8 cellular contexts compared by ENCODE assay signal in genomic region chr1:234998174-234998741, GRCh38.
DNase-seq lines count a peak whose midpoint lies in the region; ATAC-seq and TF ChIP-seq lines count a peak whose summit lies in the region.

No MANE protein-coding gene starts in this region.

- intact Hi-C loops in right cardiac atrium (cut with DNase I): loop anchor here in 2 of 4 donors (5.0 to 10.0 kb wide), 3 partner anchors 49 to 463 kb away; partner anchors contain the start of gene IRF2BP2 (in 1 of the 2)

- no peak overlapping the region for H3K4me3 Mint-ChIP-seq in immature natural killer cell

- no peaks in the 10 kb centered on the region for H3K4me1 Mint-ChIP-seq in immature natural killer cell

- H3K27ac Mint-ChIP-seq in immature natural killer cell: no peak overlapping the region

- no peak for TF ChIP-seq CTCF in retinal pigment epithelial cell (conservative IDR thresholded peaks at IDR 0.05; ENCODE audit: low read depth, low read length)

- H3K4me3 ChIP-seq in right cardiac atrium (ENCODE audit: low read length) (no peak overlapping the region), retinal pigment epithelial cell (ENCODE audit: low read length) (no peak overlapping the region)

- peak; percentile 39 to 69 for ATAC-seq in right cardiac atrium
- ATAC-seq in GM19023 (IDR thresholded peaks at IDR 0.05; ENCODE audit: unreplicated experiment): no peak

- no peaks in the 10 kb centered on the region for H3K27me3 ChIP-seq in right cardiac atrium (ENCODE audit: control insufficient read depth, insufficient read depth)

- H3K36me3 Mint-ChIP-seq in immature natural killer cell: no peaks in the 10 kb centered on the region

- WGBS in right cardiac atrium: 58% methylated on average over 13 of the region's 13 CpGs

- H3K27me3 Mint-ChIP-seq in immature natural killer cell (ENCODE audit: low read depth in 3 of 3): peaks cover 0 to 5% (median 2%) of the 10 kb centered on the region in 3 donors

- H3K4me1 ChIP-seq in right cardiac atrium (ENCODE audit: control insufficient read depth, insufficient read depth, low read length): peaks cover 9% of the 10 kb centered on the region

- H3K27ac ChIP-seq in angular gyrus (ENCODE audit: low read depth, low read length): peak overlapping the region; percentile 91
- peak overlapping the region; percentile 99 for H3K27ac ChIP-seq in right cardiac atrium (ENCODE audit: low read length)

- no peaks in the 10 kb centered on the region for H3K9me3 Mint-ChIP-seq in immature natural killer cell

- DNase-seq in Daoy (ENCODE audit: low read depth) (peak; percentile 81), right cardiac atrium (peak; percentile 76 to 83 (median 79)), retinal pigment epithelial cell (ENCODE audit: low read depth) (peak; percentile 31), immature natural killer cell (no peak), NCI-H1092 (lab: John Stamatoyannopoulos, UW) (no peak)
- DNase-seq in stimulated activated CD4-positive, alpha-beta T cell treated with anti-CD3 and anti-CD28 coated beads, Interleukin-4, amount 100 ng/mL, for 24 hours: no peak

- no peaks in the 10 kb centered on the region for H3K9me3 ChIP-seq in right cardiac atrium (ENCODE audit: control insufficient read depth, low read length)

Comparison
In these comparisons a context has a peak if more than half of its experiments do, and no peak if none do; other contexts are left out.
1. DNase-seq: peak in Daoy (single experiment), right cardiac atrium (3 of 3) and retinal pigment epithelial cell (single experiment); none in stimulated activated CD4-positive, alpha-beta T cell treated with anti-CD3 and anti-CD28 coated beads, Interleukin-4, amount 100 ng/mL, for 24 hours (single experiment), immature natural killer cell (0 of 3) and NCI-H1092 (single experiment).